8 cellular contexts compared by ENCODE assay signal in the genomic region with DNA sequence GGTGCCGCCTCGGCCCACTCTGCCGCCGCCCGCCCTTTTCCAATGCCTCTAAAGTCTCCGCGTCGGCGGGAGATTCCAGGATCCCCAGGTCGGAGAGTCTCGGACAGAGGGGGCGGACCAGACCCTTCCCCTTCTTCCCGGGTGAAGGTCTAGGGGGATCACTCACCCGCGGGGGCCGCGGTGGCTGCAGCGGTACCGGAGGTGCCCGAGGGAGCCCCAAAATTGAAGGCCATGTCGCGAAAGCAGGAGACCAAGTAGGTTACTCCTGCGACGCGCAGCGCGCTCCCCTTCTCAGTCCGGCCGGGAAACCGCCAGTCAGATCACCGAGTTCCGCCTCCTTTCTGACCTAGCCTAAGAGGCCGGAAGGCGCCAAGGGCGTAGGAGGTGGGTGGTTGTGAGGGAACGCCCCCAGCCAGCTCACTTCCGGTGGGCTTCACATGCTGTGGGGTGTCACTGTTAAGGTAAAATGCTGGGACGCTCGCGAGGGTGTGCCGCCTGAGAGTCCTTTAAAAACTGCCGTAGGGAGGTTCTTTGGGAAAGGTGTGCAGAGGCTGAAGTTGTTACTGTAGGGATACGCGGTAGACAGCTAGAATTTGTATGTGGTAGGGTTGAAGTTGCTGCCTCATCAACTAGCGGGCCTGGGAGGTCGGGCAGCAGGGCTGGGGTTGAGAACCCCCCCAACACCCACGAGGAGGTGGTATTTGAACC. TPM values are rescaled to one million over a fixed set of nuclear protein-coding genes. Genes with fewer than 3 reads are reported as not detected.
DNase-seq lines count a peak whose midpoint lies in the region; ATAC-seq and TF ChIP-seq lines count a peak whose summit lies in the region.

A gene with protein sequence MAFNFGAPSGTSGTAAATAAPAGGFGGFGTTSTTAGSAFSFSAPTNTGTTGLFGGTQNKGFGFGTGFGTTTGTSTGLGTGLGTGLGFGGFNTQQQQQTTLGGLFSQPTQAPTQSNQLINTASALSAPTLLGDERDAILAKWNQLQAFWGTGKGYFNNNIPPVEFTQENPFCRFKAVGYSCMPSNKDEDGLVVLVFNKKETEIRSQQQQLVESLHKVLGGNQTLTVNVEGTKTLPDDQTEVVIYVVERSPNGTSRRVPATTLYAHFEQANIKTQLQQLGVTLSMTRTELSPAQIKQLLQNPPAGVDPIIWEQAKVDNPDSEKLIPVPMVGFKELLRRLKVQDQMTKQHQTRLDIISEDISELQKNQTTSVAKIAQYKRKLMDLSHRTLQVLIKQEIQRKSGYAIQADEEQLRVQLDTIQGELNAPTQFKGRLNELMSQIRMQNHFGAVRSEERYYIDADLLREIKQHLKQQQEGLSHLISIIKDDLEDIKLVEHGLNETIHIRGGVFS (minus strand): TSS at position 256 of the 708 bp plus-strand sequence. CDS start 23 bp downstream, at position 233.

- peak within 1 kb of the TSS; percentile 94 for H3K4me3 ChIP-seq in choroid plexus epithelial cell (ENCODE audit: low read depth, low read length)
- peak within 1 kb of the TSS; percentile 98 for H3K4me3 ChIP-seq in kidney epithelial cell (ENCODE audit: low read depth, low read length)

- H3K36me3 ChIP-seq in kidney epithelial cell (ENCODE audit: control insufficient read depth, insufficient read depth, low read length): no peaks in the 10 kb centered on the region

- H3K27ac Mint-ChIP-seq in activated CD4-positive, alpha-beta T cell treated with anti-CD3 and anti-CD28 coated beads for 36 hours: peak within 1 kb of the TSS; percentile 89

- peaks cover 15% of the 10 kb centered on the region for H3K36me3 Mint-ChIP-seq in activated CD4-positive, alpha-beta T cell treated with anti-CD3 and anti-CD28 coated beads for 36 hours (ENCODE audit: low read depth)

- POLR2A ChIA-PET in activated CD4-positive, alpha-beta T cell treated with anti-CD3 and anti-CD28 coated beads for 36 hours (lab: Charles Lee): interaction anchor here (1.5 kb wide), 1 partner anchor 157 kb away, joined by 3 read pairs; a partner anchor contains a TSS

- intact Hi-C loops in activated CD4-positive, alpha-beta T cell treated with anti-CD3 and anti-CD28 coated beads for 36 hours (cut with DNase I, micrococcal nuclease): loop anchor here (1.0 to 5.0 kb wide), 12 partner anchors 64 to 1011 kb away; a partner anchor contains a TSS

- no peaks in the 10 kb centered on the region for H3K27me3 ChIP-seq in kidney epithelial cell (ENCODE audit: control insufficient read depth, insufficient read depth, low read length)

- no peaks in the 10 kb centered on the region for H3K27me3 Mint-ChIP-seq in activated CD4-positive, alpha-beta T cell treated with anti-CD3 and anti-CD28 coated beads for 36 hours

- H3K4me1 Mint-ChIP-seq in activated CD4-positive, alpha-beta T cell treated with anti-CD3 and anti-CD28 coated beads for 36 hours: peaks cover 25% of the 10 kb centered on the region

- peak; percentile 97 for DNase-seq in Ammon's horn (ENCODE audit: low spot score)
- peak; percentile 87 for DNase-seq in GM19238 (ENCODE audit: insufficient read length, low spot score)
- DNase-seq in NCI-H524 (lab: John Stamatoyannopoulos, UW): peak; percentile 71 to 82
- DNase-seq in activated CD4-positive, alpha-beta T cell treated with anti-CD3 and anti-CD28 coated beads for 36 hours: peak; percentile 97
- peak; percentile 97 for DNase-seq in choroid plexus epithelial cell (ENCODE audit: low read depth)
- peak; percentile 70 for DNase-seq in kidney epithelial cell (ENCODE audit: low read depth)
- DNase-seq in stimulated activated CD4-positive, alpha-beta T cell treated with anti-CD3 and anti-CD28 coated beads, Interleukin-15, amount 100 ng/mL, for 48 hours (ENCODE audit: low read depth in 2 of 2): peak; percentile 93

- no peaks in the 10 kb centered on the region for H3K9me3 Mint-ChIP-seq in activated CD4-positive, alpha-beta T cell treated with anti-CD3 and anti-CD28 coated beads for 36 hours (ENCODE audit: low read depth)

- TF ChIP-seq CTCF in choroid plexus epithelial cell (conservative IDR thresholded peaks at IDR 0.05; ENCODE audit: low read depth, low read length) (no peak), kidney epithelial cell (IDR thresholded peaks at IDR 0.05; ENCODE audit: insufficient read depth, low read length, poor library complexity, severe bottlenecking) (no peak)

- H3K4me3 Mint-ChIP-seq in activated CD4-positive, alpha-beta T cell treated with anti-CD3 and anti-CD28 coated beads for 36 hours: peak within 1 kb of the TSS; percentile 86

- peak; percentile 99 for ATAC-seq in HG03442 (IDR thresholded peaks at IDR 0.05; ENCODE audit: unreplicated experiment)
- ATAC-seq in activated CD4-positive, alpha-beta T cell treated with anti-CD3 and anti-CD28 coated beads for 36 hours: peak; percentile 97

- CTCF ChIA-PET in activated CD4-positive, alpha-beta T cell treated with anti-CD3 and anti-CD28 coated beads for 36 hours (lab: Charles Lee): interaction anchor here (1.0 kb wide), 2 partner anchors 89 to 152 kb away, joined by 3 to 5 read pairs; no protein-coding TSS in a partner anchor

RNA-seq across cellular contexts. Expression of the gene that starts here (rescaled TPM):
- 10 to 100 TPM; 58.2 to 67.3 TPM for total RNA-seq in activated CD4-positive, alpha-beta T cell treated with anti-CD3 and anti-CD28 coated beads for 36 hours
- 33.0 and 36.0 TPM in 2 replicates for total RNA-seq in kidney epithelial cell

Comparison
In these comparisons a context has a peak if more than half of its experiments do, and no peak if none do; other contexts are left out.
1. Peak in every context shown above with its lines: DNase-seq, ATAC-seq and H3K4me3 ChIP-seq.